Comparison of ENCODE assay signal across 9 cellular contexts in the genomic region with DNA sequence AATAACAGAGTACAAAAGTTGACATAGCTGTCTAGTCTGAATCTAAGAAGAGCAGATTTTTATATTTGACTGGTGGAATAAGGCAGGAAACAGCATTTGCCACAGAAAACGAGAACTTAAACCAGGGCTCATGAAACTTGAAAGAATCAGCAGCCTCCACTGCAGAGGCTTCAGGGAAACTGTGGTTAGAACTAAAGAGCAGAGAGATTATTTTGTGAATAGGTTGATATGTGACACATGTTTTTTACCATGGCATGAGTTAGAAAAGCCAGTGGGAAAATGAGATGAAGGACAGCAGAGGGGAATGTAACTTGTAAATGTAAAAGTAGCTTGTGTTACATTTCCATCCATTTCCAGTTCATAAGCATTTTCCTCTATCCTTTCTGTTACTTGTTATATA.
DNase-seq lines count a peak whose midpoint lies in the region; ATAC-seq, FAIRE-seq and TF ChIP-seq lines count a peak whose summit lies in the region.
"Had no signal": no experiment of that assay in that cellular context is flagged by ENCODE, and none has a peak within 500 bp of the region (broad histone marks: within the 10 kb centered on the region; RNA-seq: fewer than 3 reads in every experiment).

No MANE protein-coding gene starts in this region.

- peak; percentile 95 for DNase-seq in GM12878 (ENCODE audit: low read depth, low spot score)
- no peak for DNase-seq in coronary artery (ENCODE audit: low spot score)
- DNase-seq in SK-N-SH, result no peak
- no peak for DNase-seq in T1000 (lab: John Stamatoyannopoulos, UW)
- no peak for DNase-seq in sciatic nerve (ENCODE audit: low spot score)

- RAD21 ChIA-PET in GM12878 (lab: Charles Lee; ENCODE audit: unreplicated experiment), result interaction anchor here (0.6 to 3.9 kb wide), 18 partner anchors 8 to 431 kb away, joined by 3 to 84 read pairs (median 3); no protein-coding TSS in a partner anchor

- peaks cover 3% of the 10 kb centered on the region for H3F3A ChIP-seq in SK-N-SH (replicated peaks; ENCODE audit: insufficient read depth)

- ATAC-seq in GM18511 (IDR thresholded peaks at IDR 0.05; ENCODE audit: unreplicated experiment), result peak; percentile 64
- peak; percentile 71 for ATAC-seq in GM21576 (IDR thresholded peaks at IDR 0.05; ENCODE audit: unreplicated experiment)
- peak; percentile 57 for ATAC-seq in HG03565 (IDR thresholded peaks at IDR 0.05; ENCODE audit: unreplicated experiment)
- ATAC-seq in GM12878, result peak; percentile 69
- ATAC-seq in sciatic nerve, result no peak

- 0% methylated on average over 1 of the region's 1 CpG for WGBS in GM12878 (ENCODE audit: insufficient coverage, insufficient replicate concordance, low lambda C conversion rate, missing lambda C conversion rate)
- 83% methylated on average over 1 of the region's 1 CpG for WGBS in SK-N-SH (ENCODE audit: low lambda C conversion rate)

- no peaks in the 10 kb centered on the region for H3K36me3 ChIP-seq in GM12878 (ENCODE audit: control insufficient read depth in 2 of 2, insufficient read depth in 2 of 2, low read length in 1 of 2)
- no peaks in the 10 kb centered on the region for H3K36me3 ChIP-seq in SK-N-SH (replicated peaks in 1 of 2; ENCODE audit: control insufficient read depth in 1 of 2, insufficient read depth in 2 of 2, low read length in 1 of 2)
- H3K36me3 ChIP-seq: SJCRH30 had no signal

- no peak for TF ChIP-seq POLR2A in GM12878 (IDR thresholded peaks at IDR 0.05; ENCODE audit: low read depth, low read length)

- POLR2A ChIA-PET in GM12878 (lab: Charles Lee), result interaction anchor here (0.9 to 3.8 kb wide), 5 partner anchors 10 to 189 kb away, joined by 3 to 36 read pairs (median 3); no protein-coding TSS in a partner anchor
- POLR2A ChIA-PET in SK-N-SH (lab: Yijun Ruan, JAX), result no interaction called here

- H3K27ac ChIP-seq in GM12878 (ENCODE audit: control insufficient read depth, insufficient read depth) (peak overlapping the region; percentile 95), coronary artery (no peak overlapping the region), SK-N-SH (ENCODE audit: low read depth in 2 of 2, low read length in 1 of 2) (no peak overlapping the region)
- H3K27ac ChIP-seq: SJCRH30 had no signal

- H3K4me3 ChIP-seq in GM12878, result peak overlapping the region; percentile 33; the same call in 1 of the 2 replicates
- no peak overlapping the region for H3K4me3 ChIP-seq in coronary artery
- no peak overlapping the region for H3K4me3 ChIP-seq in SK-N-SH (ENCODE audit: low read depth in 2 of 2, low read length in 1 of 2)
- H3K4me3 ChIP-seq: SJCRH30 had no signal

- H3K9ac ChIP-seq in GM12878 (ENCODE audit: control insufficient read depth, insufficient read depth, low read length), result peak overlapping the region; percentile 69
- no peak overlapping the region for H3K9ac ChIP-seq in SK-N-SH

- peak overlapping the region; percentile 78 for H3K4me2 ChIP-seq in GM12878 (ENCODE audit: control insufficient read depth, insufficient read depth)
- no peak overlapping the region for H3K4me2 ChIP-seq in SK-N-SH

- CTCF ChIA-PET in GM12878 (lab: Yijun Ruan, JAX), result interaction anchor here (0.7 to 4.5 kb wide), 11 partner anchors 13 to 261 kb away, joined by 3 to 54 read pairs (median 4); no protein-coding TSS in a partner anchor
- CTCF ChIA-PET in SK-N-SH (lab: Yijun Ruan, JAX), result no interaction called here

- no peaks in the 10 kb centered on the region for H3K9me2 ChIP-seq in SK-N-SH

- SMC1A ChIA-PET in GM12878 (lab: Charles Lee; ENCODE audit: uncharacterized antibody, unreplicated experiment), result interaction anchor here (0.9 to 3.9 kb wide), 33 partner anchors 11 to 430 kb away, joined by 3 to 150 read pairs (median 4); no protein-coding TSS in a partner anchor

- BruUV-seq in GM12878 (replicated peaks; lab: Mats Ljungman, UMichigan), result no TSS peak

- intact Hi-C loops in GM12878 (cut with micrococcal nuclease; ENCODE audit: unreplicated experiment) (loop anchor here (1.0 kb wide), 1 partner anchor 12 kb away; no protein-coding TSS in a partner anchor), sciatic nerve (cut with DNase I) (no loop called here)

- FAIRE-seq in GM12878 (lab: Jason Lieb, UNC), result peak; percentile 85

- TF ChIP-seq EP300 in GM12878 (IDR thresholded peaks at IDR 0.05; ENCODE audit: borderline replicate concordance in 1 of 2, control insufficient read depth in 1 of 2, low read depth in 2 of 2, low read length in 2 of 2) (peak in 1 of 2 experiments; percentile 54; a peak in 1 of 4 replicates), SK-N-SH (IDR thresholded peaks at IDR 0.05; ENCODE audit: borderline replicate concordance in 1 of 2, low read depth in 1 of 2, low read length in 1 of 2) (no peak)

- H3K4me1 ChIP-seq in GM12878 (ENCODE audit: control insufficient read depth, insufficient read depth, low read length), result peaks cover 43% of the 10 kb centered on the region
- H3K4me1 ChIP-seq in SK-N-SH (ENCODE audit: control insufficient read depth in 1 of 2, insufficient read depth in 2 of 2, low read depth in 1 of 2, low read length in 1 of 2), result peaks cover 0 to 8% of the 10 kb centered on the region in 2 experiments; a peak in 3 of 4 replicates

- TF ChIP-seq CTCF in GM12878 (IDR thresholded peaks at IDR 0.05 in 2 of 3, conservative IDR thresholded peaks at IDR 0.05 in 1 of 3; ENCODE audit: control insufficient read depth in 2 of 3, extremely low read depth in 1 of 3, insufficient read depth in 1 of 3, low read depth in 3 of 3, low read length in 3 of 3) (no peak), coronary artery (IDR thresholded peaks at IDR 0.05) (no peak), SK-N-SH (IDR thresholded peaks at IDR 0.05) (no peak)

- H4K20me1 ChIP-seq in GM12878 (ENCODE audit: control insufficient read depth, insufficient read depth), result no peaks in the 10 kb centered on the region
- no peaks in the 10 kb centered on the region for H4K20me1 ChIP-seq in SK-N-SH (ENCODE audit: insufficient read depth)

- H2AFZ ChIP-seq in GM12878 (ENCODE audit: control insufficient read depth, low read depth, low read length) (peak overlapping the region; percentile 45; the same call in 1 of the 2 replicates), SK-N-SH (ENCODE audit: low read depth) (no peak overlapping the region)

- H3K9me3 ChIP-seq in GM12878 (replicated peaks; ENCODE audit: control insufficient read depth, insufficient read depth, low read length) (no peaks in the 10 kb centered on the region; the same call in 2 of the 3 replicates), SK-N-SH (no peaks in the 10 kb centered on the region)
- H3K9me3 ChIP-seq: SJCRH30 had no signal

- no peaks in the 10 kb centered on the region for H3K27me3 ChIP-seq in GM12878 (replicated peaks in 1 of 2; ENCODE audit: control insufficient read depth in 2 of 2, insufficient read depth in 2 of 2, low read length in 1 of 2)
- no peaks in the 10 kb centered on the region for H3K27me3 ChIP-seq in SK-N-SH (ENCODE audit: insufficient read depth)
- H3K27me3 ChIP-seq: SJCRH30 had no signal

- in situ Hi-C loops in GM12878 (cut with MboI), result no loop called here

- H3K79me2 ChIP-seq in GM12878 (ENCODE audit: control insufficient read depth, insufficient read depth, low read length) (no peaks in the 10 kb centered on the region), SK-N-SH (ENCODE audit: insufficient read depth) (no peaks in the 10 kb centered on the region)

- TF ChIP-seq RAD21 in GM12878 (IDR thresholded peaks at IDR 0.05; ENCODE audit: insufficient read depth, low read depth, low read length) (0 out of 2 replicates have a peak, but pooled peaks have one; percentile 9), SK-N-SH (IDR thresholded peaks at IDR 0.05; ENCODE audit: low read length) (no peak)

TF ChIP-seq in GM12878, 131 proteins besides CTCF, POLR2A, EP300 and RAD21 (continues in another document):
- TF ChIP-seq ETV6 (conservative IDR thresholded peaks at IDR 0.05 in 1 of 2, IDR thresholded peaks at IDR 0.05 in 1 of 2; ENCODE audit: borderline replicate concordance in 1 of 2, low read depth in 1 of 2), result peak in 1 of 2 experiments; percentile 41; a peak in 1 of 4 replicates
- TF ChIP-seq PAX5 (IDR thresholded peaks at IDR 0.05; ENCODE audit: borderline replicate concordance, low read depth, low read length), result peak; percentile 69; the same call in 1 of the 2 replicates
- 0 out of 2 replicates have a peak, but pooled peaks have one; percentile 15 for TF ChIP-seq YY1 (IDR thresholded peaks at IDR 0.05; ENCODE audit: low read depth, low read length)
- no peak for TF ChIP-seq ELK1 (IDR thresholded peaks at IDR 0.05; ENCODE audit: low read depth, low read length)
- peak; percentile 70 for TF ChIP-seq IKZF1 (conservative IDR thresholded peaks at IDR 0.05)

TF ChIP-seq in SK-N-SH, 30 proteins besides CTCF, POLR2A, EP300 and RAD21 (continues in another document):
- no peak for TF ChIP-seq FOXJ3 (CRISPR knock-in tag; IDR thresholded peaks at IDR 0.05)
- TF ChIP-seq SIN3A (IDR thresholded peaks at IDR 0.05; ENCODE audit: borderline replicate concordance, low read depth, low read length), result no peak
- TF ChIP-seq EZH2phosphoT487 (IDR thresholded peaks at IDR 0.05; ENCODE audit: borderline replicate concordance, low read depth), result no peak
- no peak for TF ChIP-seq ELF1 (IDR thresholded peaks at IDR 0.05)
- TF ChIP-seq, protein P1, sequence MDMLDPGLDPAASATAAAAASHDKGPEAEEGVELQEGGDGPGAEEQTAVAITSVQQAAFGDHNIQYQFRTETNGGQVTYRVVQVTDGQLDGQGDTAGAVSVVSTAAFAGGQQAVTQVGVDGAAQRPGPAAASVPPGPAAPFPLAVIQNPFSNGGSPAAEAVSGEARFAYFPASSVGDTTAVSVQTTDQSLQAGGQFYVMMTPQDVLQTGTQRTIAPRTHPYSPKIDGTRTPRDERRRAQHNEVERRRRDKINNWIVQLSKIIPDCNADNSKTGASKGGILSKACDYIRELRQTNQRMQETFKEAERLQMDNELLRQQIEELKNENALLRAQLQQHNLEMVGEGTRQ (IDR thresholded peaks at IDR 0.05; ENCODE audit: borderline replicate concordance, low read depth, low read length), result no peak
- TF ChIP-seq, protein P2, sequence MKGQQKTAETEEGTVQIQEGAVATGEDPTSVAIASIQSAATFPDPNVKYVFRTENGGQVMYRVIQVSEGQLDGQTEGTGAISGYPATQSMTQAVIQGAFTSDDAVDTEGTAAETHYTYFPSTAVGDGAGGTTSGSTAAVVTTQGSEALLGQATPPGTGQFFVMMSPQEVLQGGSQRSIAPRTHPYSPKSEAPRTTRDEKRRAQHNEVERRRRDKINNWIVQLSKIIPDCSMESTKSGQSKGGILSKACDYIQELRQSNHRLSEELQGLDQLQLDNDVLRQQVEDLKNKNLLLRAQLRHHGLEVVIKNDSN (IDR thresholded peaks at IDR 0.05; ENCODE audit: borderline replicate concordance, low read depth), result no peak
- TF ChIP-seq YY1 (IDR thresholded peaks at IDR 0.05; ENCODE audit: low read depth), result no peak
- no peak for TF ChIP-seq TEAD4 (IDR thresholded peaks at IDR 0.05; ENCODE audit: borderline replicate concordance, insufficient read depth)
- TF ChIP-seq, protein P3, sequence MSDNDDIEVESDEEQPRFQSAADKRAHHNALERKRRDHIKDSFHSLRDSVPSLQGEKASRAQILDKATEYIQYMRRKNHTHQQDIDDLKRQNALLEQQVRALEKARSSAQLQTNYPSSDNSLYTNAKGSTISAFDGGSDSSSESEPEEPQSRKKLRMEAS (IDR thresholded peaks at IDR 0.05; ENCODE audit: low read depth), result no peak
- TF ChIP-seq MEF2A (IDR thresholded peaks at IDR 0.05; ENCODE audit: borderline replicate concordance, low read depth), result no peak
- TF ChIP-seq RFX5 (IDR thresholded peaks at IDR 0.05; ENCODE audit: low read length), result no peak
